Comparison of ENCODE assay signal across 1 cellular context in the genomic region with DNA sequence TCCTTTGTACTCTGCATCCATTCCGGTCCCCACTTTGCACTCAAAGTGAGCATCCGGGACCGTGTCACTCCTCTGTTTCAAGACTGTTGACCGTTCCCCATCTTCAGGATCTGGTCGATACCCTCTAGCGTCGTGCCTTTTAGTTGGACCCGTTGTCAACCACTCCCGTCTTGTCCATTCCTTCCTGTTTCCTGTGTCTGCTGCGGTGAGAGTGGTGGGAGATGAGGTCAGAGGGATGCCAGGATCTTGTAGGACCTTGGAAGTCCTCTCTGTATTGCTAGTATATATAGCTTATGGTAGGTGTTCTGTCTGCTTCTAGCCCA.
TF ChIP-seq lines count a peak whose summit lies in the region.

No MANE protein-coding gene starts in this region.

TF ChIP-seq in GM23338, 12 proteins besides CTCF, POLR2A, EP300 and RAD21:
- TF ChIP-seq NANOG (IDR thresholded peaks at IDR 0.05; ENCODE audit: borderline replicate concordance) (no peak), JUNB (IDR thresholded peaks at IDR 0.05; ENCODE audit: unreplicated experiment) (no peak), POLR2AphosphoS5 (IDR thresholded peaks at IDR 0.05; ENCODE audit: low read depth) (no peak), ZNF114 (CRISPR knock-in tag; IDR thresholded peaks at IDR 0.05) (no peak), CREB1 (CRISPR knock-in tag; IDR thresholded peaks at IDR 0.05; ENCODE audit: low read depth) (no peak), EZH2 (IDR thresholded peaks at IDR 0.05; ENCODE audit: low read depth, unreplicated experiment) (no peak), ZNF331 (CRISPR knock-in tag; IDR thresholded peaks at IDR 0.05; ENCODE audit: low read depth) (no peak), EZH2phosphoT487 (IDR thresholded peaks at IDR 0.05; ENCODE audit: unreplicated experiment) (no peak), STAT1 (IDR thresholded peaks at IDR 0.05; ENCODE audit: unreplicated experiment) (no peak), ZNF462 (CRISPR knock-in tag; IDR thresholded peaks at IDR 0.05) (no peak)
- TF ChIP-seq, protein P1, sequence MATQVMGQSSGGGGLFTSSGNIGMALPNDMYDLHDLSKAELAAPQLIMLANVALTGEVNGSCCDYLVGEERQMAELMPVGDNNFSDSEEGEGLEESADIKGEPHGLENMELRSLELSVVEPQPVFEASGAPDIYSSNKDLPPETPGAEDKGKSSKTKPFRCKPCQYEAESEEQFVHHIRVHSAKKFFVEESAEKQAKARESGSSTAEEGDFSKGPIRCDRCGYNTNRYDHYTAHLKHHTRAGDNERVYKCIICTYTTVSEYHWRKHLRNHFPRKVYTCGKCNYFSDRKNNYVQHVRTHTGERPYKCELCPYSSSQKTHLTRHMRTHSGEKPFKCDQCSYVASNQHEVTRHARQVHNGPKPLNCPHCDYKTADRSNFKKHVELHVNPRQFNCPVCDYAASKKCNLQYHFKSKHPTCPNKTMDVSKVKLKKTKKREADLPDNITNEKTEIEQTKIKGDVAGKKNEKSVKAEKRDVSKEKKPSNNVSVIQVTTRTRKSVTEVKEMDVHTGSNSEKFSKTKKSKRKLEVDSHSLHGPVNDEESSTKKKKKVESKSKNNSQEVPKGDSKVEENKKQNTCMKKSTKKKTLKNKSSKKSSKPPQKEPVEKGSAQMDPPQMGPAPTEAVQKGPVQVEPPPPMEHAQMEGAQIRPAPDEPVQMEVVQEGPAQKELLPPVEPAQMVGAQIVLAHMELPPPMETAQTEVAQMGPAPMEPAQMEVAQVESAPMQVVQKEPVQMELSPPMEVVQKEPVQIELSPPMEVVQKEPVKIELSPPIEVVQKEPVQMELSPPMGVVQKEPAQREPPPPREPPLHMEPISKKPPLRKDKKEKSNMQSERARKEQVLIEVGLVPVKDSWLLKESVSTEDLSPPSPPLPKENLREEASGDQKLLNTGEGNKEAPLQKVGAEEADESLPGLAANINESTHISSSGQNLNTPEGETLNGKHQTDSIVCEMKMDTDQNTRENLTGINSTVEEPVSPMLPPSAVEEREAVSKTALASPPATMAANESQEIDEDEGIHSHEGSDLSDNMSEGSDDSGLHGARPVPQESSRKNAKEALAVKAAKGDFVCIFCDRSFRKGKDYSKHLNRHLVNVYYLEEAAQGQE (IDR thresholded peaks at IDR 0.05; ENCODE audit: unreplicated experiment): no peak
- TF ChIP-seq, protein P2, sequence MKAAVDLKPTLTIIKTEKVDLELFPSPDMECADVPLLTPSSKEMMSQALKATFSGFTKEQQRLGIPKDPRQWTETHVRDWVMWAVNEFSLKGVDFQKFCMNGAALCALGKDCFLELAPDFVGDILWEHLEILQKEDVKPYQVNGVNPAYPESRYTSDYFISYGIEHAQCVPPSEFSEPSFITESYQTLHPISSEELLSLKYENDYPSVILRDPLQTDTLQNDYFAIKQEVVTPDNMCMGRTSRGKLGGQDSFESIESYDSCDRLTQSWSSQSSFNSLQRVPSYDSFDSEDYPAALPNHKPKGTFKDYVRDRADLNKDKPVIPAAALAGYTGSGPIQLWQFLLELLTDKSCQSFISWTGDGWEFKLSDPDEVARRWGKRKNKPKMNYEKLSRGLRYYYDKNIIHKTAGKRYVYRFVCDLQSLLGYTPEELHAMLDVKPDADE (IDR thresholded peaks at IDR 0.05): no peak
